In the genomic region with DNA sequence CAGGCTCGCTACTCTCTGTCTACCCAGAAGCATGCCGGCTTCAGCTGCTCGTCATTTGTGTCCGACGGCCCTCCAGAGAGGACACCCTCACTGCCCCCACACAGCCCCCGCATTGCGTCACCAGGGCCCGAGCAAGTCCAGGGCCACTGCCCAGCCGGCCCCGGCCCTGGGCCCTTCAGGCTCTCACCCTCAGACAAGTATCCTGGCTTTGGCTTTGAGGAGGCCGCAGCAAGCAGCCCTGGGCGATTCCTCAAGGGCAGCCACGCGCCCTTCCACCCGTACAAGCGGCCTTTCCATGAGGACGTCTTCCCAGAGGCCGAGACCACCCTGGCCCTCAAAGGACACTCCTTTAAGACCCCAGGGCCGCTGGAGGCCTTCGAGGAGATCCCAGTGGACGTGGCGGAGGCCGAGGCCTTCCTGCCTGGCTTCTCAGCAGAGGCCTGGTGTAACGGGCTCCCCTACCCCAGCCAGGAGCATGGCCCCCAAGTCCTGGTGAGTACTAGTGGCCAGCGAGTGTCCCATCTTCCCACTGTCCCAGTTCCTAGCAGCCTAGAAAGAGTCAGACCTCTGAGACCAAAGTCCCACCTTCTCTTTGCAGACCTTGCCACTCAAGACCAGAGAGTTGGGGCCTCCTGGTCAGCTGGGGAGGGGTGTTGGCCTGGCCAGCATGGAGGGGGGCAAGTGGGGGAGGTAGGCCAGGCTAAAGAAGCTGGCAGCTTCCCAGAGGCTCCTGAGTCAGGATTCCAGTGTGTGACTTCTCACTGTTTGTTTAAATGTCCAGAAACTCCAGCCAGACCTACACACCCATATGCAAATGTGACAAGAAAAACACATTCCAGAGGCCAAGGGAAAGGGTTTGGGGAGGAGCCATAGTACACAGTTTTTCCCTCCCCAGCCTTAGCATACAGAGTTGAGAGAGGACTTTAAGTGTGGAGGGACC, we compare ENCODE assay signal across 1 cellular context.
TF ChIP-seq lines count a peak whose summit lies in the region.

No MANE protein-coding gene starts in this region.

TF ChIP-seq in IMR-90, 13 proteins besides CTCF, POLR2A, EP300 and RAD21 (continued from another document):
- TF ChIP-seq, protein P1, sequence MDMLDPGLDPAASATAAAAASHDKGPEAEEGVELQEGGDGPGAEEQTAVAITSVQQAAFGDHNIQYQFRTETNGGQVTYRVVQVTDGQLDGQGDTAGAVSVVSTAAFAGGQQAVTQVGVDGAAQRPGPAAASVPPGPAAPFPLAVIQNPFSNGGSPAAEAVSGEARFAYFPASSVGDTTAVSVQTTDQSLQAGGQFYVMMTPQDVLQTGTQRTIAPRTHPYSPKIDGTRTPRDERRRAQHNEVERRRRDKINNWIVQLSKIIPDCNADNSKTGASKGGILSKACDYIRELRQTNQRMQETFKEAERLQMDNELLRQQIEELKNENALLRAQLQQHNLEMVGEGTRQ (IDR thresholded peaks at IDR 0.05; ENCODE audit: low read depth, low read length), result no peak
- TF ChIP-seq MXI1 (IDR thresholded peaks at IDR 0.05; ENCODE audit: borderline replicate concordance, low read depth, low read length) (no peak), CHD1 (IDR thresholded peaks at IDR 0.05; ENCODE audit: low read depth, low read length) (no peak), ELK1 (IDR thresholded peaks at IDR 0.05; ENCODE audit: borderline replicate concordance, low read depth, low read length) (no peak), RFX5 (IDR thresholded peaks at IDR 0.05; ENCODE audit: low read depth, low read length) (no peak), CEBPB (IDR thresholded peaks at IDR 0.05; ENCODE audit: low read depth, low read length) (no peak)
